In the genomic region with DNA sequence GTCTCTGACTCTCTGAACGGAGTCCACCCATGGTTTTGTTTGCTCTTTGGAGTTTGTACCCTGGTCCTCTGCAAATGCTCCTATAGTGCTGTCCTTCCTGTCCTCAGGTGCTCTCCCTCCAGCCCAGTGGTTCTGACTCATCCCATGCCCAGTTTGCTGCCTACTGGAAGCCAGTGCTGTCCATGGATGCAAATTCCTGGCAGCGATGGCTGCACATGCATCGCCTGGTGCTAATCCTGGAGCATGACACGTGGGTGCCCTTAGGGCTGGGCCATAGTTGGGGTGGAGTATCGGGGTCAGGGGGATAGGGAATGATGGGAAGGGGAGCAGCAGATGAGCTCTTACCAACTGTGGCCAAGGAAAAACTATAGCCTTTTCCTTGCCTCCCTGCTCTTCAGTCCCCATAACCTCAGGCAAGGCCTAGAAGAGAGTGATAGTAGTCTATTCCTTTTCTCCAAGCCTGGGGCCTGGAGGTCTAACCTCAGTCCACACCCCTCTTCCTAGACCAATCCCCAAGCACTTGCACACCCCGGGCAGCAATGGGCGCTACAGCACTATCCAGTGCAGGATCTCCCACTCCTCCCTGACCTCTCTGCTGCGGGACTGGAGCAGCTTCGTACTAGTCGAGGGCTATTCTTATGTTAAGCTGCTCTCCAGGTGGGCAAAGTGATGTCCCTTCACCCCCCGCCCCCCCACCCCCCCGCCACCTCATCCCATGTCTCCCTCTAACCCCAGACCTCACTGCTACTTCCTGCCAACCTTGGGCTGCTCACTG, we compare ENCODE assay signal across 19 cellular contexts. TPM values are rescaled to one million over a fixed set of nuclear protein-coding genes. Genes with fewer than 3 reads are reported as not detected.
A peak's percentile ranks its signal among the peaks of the same experiment; 100 is the strongest.
DNase-seq lines count a peak whose midpoint lies in the region; ATAC-seq and TF ChIP-seq lines count a peak whose summit lies in the region.
"Had no signal": no experiment of that assay in that cellular context is flagged by ENCODE, and none has a peak within 500 bp of the region (broad histone marks: within the 10 kb centered on the region; RNA-seq: fewer than 3 reads in every experiment).

No MANE protein-coding gene starts in this region.

- no peak overlapping the region for H3K4me3 Mint-ChIP-seq in H9
- H3K4me3 Mint-ChIP-seq: B cell; CD4-positive, CD25-positive, alpha-beta regulatory T cell had no signal

- no peak overlapping the region for H4K5ac ChIP-seq in H9 (ENCODE audit: insufficient read length, low read depth, low read length)

- no peaks in the 10 kb centered on the region for H3K79me2 ChIP-seq in H9 (ENCODE audit: insufficient read depth, low read length)
- H3K79me2 ChIP-seq in trophoblast cell (ENCODE audit: control insufficient read depth, insufficient read depth, low read length, poor library complexity) = no peaks in the 10 kb centered on the region

- no peak overlapping the region for H3K4me3 ChIP-seq in RWPE2 (ENCODE audit: severe bottlenecking)
- no peak overlapping the region for H3K4me3 ChIP-seq in iPS DF 6.9 (ENCODE audit: low read length)
- H3K4me3 ChIP-seq in trophoblast cell (ENCODE audit: low read depth, low read length) = no peak overlapping the region
- H3K4me3 ChIP-seq in dorsolateral prefrontal cortex = no peak overlapping the region

- H3K9ac ChIP-seq in H9 (ENCODE audit: extremely low read depth, insufficient read length, low read length) = no peak overlapping the region
- peak overlapping the region; percentile 14 for H3K9ac ChIP-seq in trophoblast cell (ENCODE audit: low read length)

- H4K12ac ChIP-seq in trophoblast cell (ENCODE audit: low read depth, low read length) = no peak overlapping the region

- WGBS in H9 (ENCODE audit: extremely low coverage, insufficient read length, low lambda C conversion rate) = no CpG with 5 or more reads among the region's 12 CpGs
- no CpG with 5 or more reads among the region's 12 CpGs for WGBS in iPS DF 6.9 (ENCODE audit: insufficient coverage, insufficient read length)
- WGBS in trophoblast cell (ENCODE audit: extremely low coverage, insufficient coverage, insufficient read length) = no CpG with 5 or more reads among the region's 12 CpGs

- H2BK15ac ChIP-seq in H9 (ENCODE audit: low read depth, low read length) = no peak overlapping the region

- H2BK5ac ChIP-seq in H9 (ENCODE audit: insufficient read length, low read length) (no peak overlapping the region), trophoblast cell (ENCODE audit: low read depth, low read length, poor library complexity) (no peak overlapping the region)

- H3K4me2 ChIP-seq in H9 (ENCODE audit: insufficient read depth, insufficient read length, low read length) (no peak overlapping the region), trophoblast cell (ENCODE audit: low read length) (no peak overlapping the region)

- no peak overlapping the region for H4K91ac ChIP-seq in H9 (ENCODE audit: insufficient read length, low read depth, low read length)
- no peak overlapping the region for H4K91ac ChIP-seq in trophoblast cell (ENCODE audit: low read depth, low read length)

- H2BK20ac ChIP-seq in H9 (ENCODE audit: low read depth, low read length, poor library complexity, severe bottlenecking) = no peak overlapping the region

- no peak overlapping the region for H3T11ph ChIP-seq in H9 (ENCODE audit: low read length)

- intact Hi-C loops in dorsolateral prefrontal cortex (cut with DNase I) = no loop called here

- H3K4me1 Mint-ChIP-seq in H9 = peaks cover 9 to 10% of the 10 kb centered on the region in 2 experiments
- H3K4me1 Mint-ChIP-seq: B cell had no signal

- no peak overlapping the region for H3K18ac ChIP-seq in H9 (ENCODE audit: insufficient read length, low read depth, low read length)
- H3K18ac ChIP-seq in trophoblast cell (ENCODE audit: low read length) = no peak overlapping the region

- H2BK120ac ChIP-seq in H9 (ENCODE audit: low read depth, low read length, poor library complexity, severe bottlenecking) (no peak overlapping the region), trophoblast cell (ENCODE audit: insufficient read depth, low read length, poor library complexity) (no peak overlapping the region)

- 0 out of 7 replicates have a peak overlapping the region, but pooled peaks of 1 of the 3 experiments have one; percentile 17 for H3K27ac Mint-ChIP-seq in H9
- H3K27ac Mint-ChIP-seq: B cell had no signal

- no peaks in the 10 kb centered on the region for H3K9me3 ChIP-seq in H9 (ENCODE audit: control insufficient read depth, low read depth, low read length)
- H3K9me3 ChIP-seq in RWPE2 (ENCODE audit: severe bottlenecking) = no peaks in the 10 kb centered on the region
- H3K9me3 ChIP-seq in iPS DF 6.9 (ENCODE audit: control insufficient read depth, insufficient read depth, low read length) = no peaks in the 10 kb centered on the region
- H3K9me3 ChIP-seq in trophoblast cell (ENCODE audit: insufficient read depth, low read depth, low read length) = no peaks in the 10 kb centered on the region
- H3K9me3 ChIP-seq: Caco-2 had no signal

- H3K4ac ChIP-seq in H9 (ENCODE audit: low read depth, low read length) = no peak overlapping the region
- no peak overlapping the region for H3K4ac ChIP-seq in trophoblast cell (ENCODE audit: low read depth, low read length)

- H3K36me3 ChIP-seq in RWPE2 (ENCODE audit: low read depth) = peaks cover 88% of the 10 kb centered on the region
- H3K36me3 ChIP-seq in iPS DF 6.9 (ENCODE audit: control insufficient read depth, insufficient read depth, low read length) = peaks cover 17% of the 10 kb centered on the region
- H3K36me3 ChIP-seq in trophoblast cell (ENCODE audit: control insufficient read depth in 1 of 2, insufficient read depth in 2 of 2, low read length in 2 of 2) = peaks cover 82 to 87% of the 10 kb centered on the region in 2 experiments

- H2AK5ac ChIP-seq in H9 (ENCODE audit: insufficient read length, low read length) = no peak overlapping the region
- no peak overlapping the region for H2AK5ac ChIP-seq in trophoblast cell (ENCODE audit: low read length)

- TF ChIP-seq POLR2A in GM18505 (IDR thresholded peaks at IDR 0.05; ENCODE audit: borderline replicate concordance, extremely low read depth, insufficient read depth, insufficient read length) = no peak

- H3K4me1 ChIP-seq in H9 (ENCODE audit: insufficient read depth, low read length) (no peaks in the 10 kb centered on the region; the same call in 1 of the 2 replicates), RWPE2 (ENCODE audit: insufficient read depth, poor library complexity, severe bottlenecking) (peaks cover 5% of the 10 kb centered on the region), iPS DF 6.9 (ENCODE audit: control insufficient read depth, insufficient read depth, low read length) (peaks cover 3% of the 10 kb centered on the region; the same call in 1 of the 2 replicates), trophoblast cell (ENCODE audit: control insufficient read depth in 1 of 2, insufficient read depth in 2 of 2, low read length in 2 of 2) (no peaks in the 10 kb centered on the region)
- H3K4me1 ChIP-seq: Caco-2 had no signal

- H3K27ac ChIP-seq in H9 (ENCODE audit: insufficient read length, low read depth, low read length) (no peak overlapping the region), RWPE2 (ENCODE audit: poor library complexity, severe bottlenecking) (peak overlapping the region; percentile 87), iPS DF 6.9 (ENCODE audit: low read length) (no peak overlapping the region), trophoblast cell (ENCODE audit: low read depth, low read length) (no peak overlapping the region), dorsolateral prefrontal cortex (no peak overlapping the region)

- H3K56ac ChIP-seq in H9 (ENCODE audit: insufficient read length, low read depth, low read length) = no peak overlapping the region

- no peaks in the 10 kb centered on the region for H3K23me2 ChIP-seq in H9 (ENCODE audit: insufficient read length, low read depth, low read length, poor library complexity, severe bottlenecking)

- DNase-seq in H9 (peak; percentile 64), RWPE2 (ENCODE audit: low spot score) (no peak), iPS DF 6.9 (ENCODE audit: low read depth, low spot score) (peak; percentile 16), trophoblast cell (no peak), dorsolateral prefrontal cortex (no peak)
- DNase-seq: Caco-2; CD4-positive, CD25-positive, alpha-beta regulatory T cell; EL; HCEC 1CT; KBM-7; MV-4-11; NCI-H1417 treated with DMSO at 0.1 percent for 48 hours; NCI-H1930; NCI-H2171 treated with DMSO at 0.1 percent for 48 hours; NCI-H446 treated with DMSO at 0.1 percent for 48 hours; NK-92 treated with Interleukin-12 subunit alpha and Interleukin-12 subunit beta, amount 100 ng/mL, for 24 hours had no signal

- peak; percentile 33; the same call in 2 of the 3 replicates for TF ChIP-seq CTCF in H9 (conservative IDR thresholded peaks at IDR 0.05)
- no peak for TF ChIP-seq CTCF in RWPE2 (IDR thresholded peaks at IDR 0.05; ENCODE audit: poor library complexity, severe bottlenecking)
- TF ChIP-seq CTCF in dorsolateral prefrontal cortex (IDR thresholded peaks at IDR 0.05 in 54 of 56, conservative IDR thresholded peaks at IDR 0.05 in 2 of 56; ENCODE audit: low read depth in 1 of 56, partially characterized antibody in 56 of 56) = no peak

- no peak for ATAC-seq in RWPE2 (ENCODE audit: low read depth)
- ATAC-seq in HG03432 (IDR thresholded peaks at IDR 0.05; ENCODE audit: unreplicated experiment) = no peak
- no peak for ATAC-seq in GM18505 (IDR thresholded peaks at IDR 0.05; ENCODE audit: unreplicated experiment)

- H2AFZ ChIP-seq in H9 (ENCODE audit: low read length) = no peak overlapping the region
- no peak overlapping the region for H2AFZ ChIP-seq in trophoblast cell (ENCODE audit: insufficient read depth, low read length, poor library complexity)

- H2BK12ac ChIP-seq in H9 (ENCODE audit: insufficient read length, low read depth, low read length) (no peak overlapping the region), trophoblast cell (ENCODE audit: low read length) (no peak overlapping the region)

- H4K20me1 ChIP-seq in H9 (ENCODE audit: control insufficient read depth, insufficient read depth, insufficient read length) = no peaks in the 10 kb centered on the region

- H3K9me3 Mint-ChIP-seq in H9 = no peaks in the 10 kb centered on the region

- H4K8ac ChIP-seq in H9 (replicated peaks; ENCODE audit: insufficient read length, low read depth, low read length) = no peak overlapping the region
- no peak overlapping the region for H4K8ac ChIP-seq in trophoblast cell (ENCODE audit: low read depth, low read length)

- H3K27me3 ChIP-seq in H9 (ENCODE audit: insufficient read depth, low read length) = no peaks in the 10 kb centered on the region
- H3K27me3 ChIP-seq in RWPE2 (ENCODE audit: insufficient read depth, poor library complexity, severe bottlenecking) = no peaks in the 10 kb centered on the region
- no peaks in the 10 kb centered on the region for H3K27me3 ChIP-seq in iPS DF 6.9 (ENCODE audit: control insufficient read depth, insufficient read depth, low read length)
- H3K27me3 ChIP-seq in trophoblast cell (ENCODE audit: insufficient read depth, low read length) = no peaks in the 10 kb centered on the region
- no peaks in the 10 kb centered on the region for H3K27me3 ChIP-seq in dorsolateral prefrontal cortex

- H3K23ac ChIP-seq in H9 (ENCODE audit: insufficient read length, low read depth, low read length) = no peak overlapping the region
- no peak overlapping the region for H3K23ac ChIP-seq in trophoblast cell (ENCODE audit: low read length)

- H3K14ac ChIP-seq in H9 (ENCODE audit: insufficient read depth, low read length) (no peak overlapping the region), trophoblast cell (ENCODE audit: low read length) (no peak overlapping the region)

- H3K36me3 Mint-ChIP-seq in H9 (ENCODE audit: insufficient read depth in 1 of 3, low read depth in 3 of 3) = peaks cover 9 to 58% (median 36%) of the 10 kb centered on the region in 3 experiments; a peak in 6 of 7 replicates

- H3K27me3 Mint-ChIP-seq in H9 (ENCODE audit: low read depth) = no peaks in the 10 kb centered on the region
- H3K27me3 Mint-ChIP-seq: B cell; CD4-positive, CD25-positive, alpha-beta regulatory T cell had no signal

- H3K79me1 ChIP-seq in H9 (ENCODE audit: insufficient read depth, low read depth, low read length, poor library complexity, severe bottlenecking) (no peaks in the 10 kb centered on the region), trophoblast cell (ENCODE audit: low read length) (no peaks in the 10 kb centered on the region)

RNA-seq across cellular contexts. Expression of a gene that starts 31.6 kb away (rescaled TPM):
- total RNA-seq in H9 (2021) = 15.1 and 16.1 TPM in 2 replicates
- polyA plus RNA-seq in trophoblast cell (2013) = 23.9 and 24.7 TPM in 2 replicates
- total RNA-seq in dorsolateral prefrontal cortex = 10 to 100 TPM; 19.3 to 50.2 (median 31.1) TPM

RNA-seq across cellular contexts. Expression of a gene that starts 32.5 kb away (rescaled TPM):
- 14.8 and 16.8 TPM in 2 replicates for total RNA-seq in H9 (2021)
- polyA plus RNA-seq in trophoblast cell (2013) = 8.0 and 9.5 TPM in 2 replicates
- 100 to 1,000 TPM in 19 of 120 experiments, 10 to 100 TPM in 101; 48.6 to 133 (median 84.0) TPM for total RNA-seq in dorsolateral prefrontal cortex

RNA-seq across cellular contexts. Expression of a gene that starts 32.6 kb away (rescaled TPM):
- 19.1 and 23.0 TPM in 2 replicates for total RNA-seq in H9 (2021)
- polyA plus RNA-seq in trophoblast cell (2013) = 41.5 and 42.1 TPM in 2 replicates
- total RNA-seq in dorsolateral prefrontal cortex = 10 to 100 TPM; 24.8 to 43.7 (median 34.9) TPM

RNA-seq across cellular contexts. Expression of a gene that starts 54.4 kb away (rescaled TPM):
- total RNA-seq in H9 (2021) (20.7 and 21.6 TPM in 2 replicates), dorsolateral prefrontal cortex (100 to 1,000 TPM in 29 of 120 experiments, 10 to 100 TPM in 91; 27.1 to 291 (median 70.1) TPM)
- 85.2 and 91.6 TPM in 2 replicates for polyA plus RNA-seq in trophoblast cell (2013)

Comparison
In these comparisons a context has a peak if more than half of its experiments do, and no peak if none do; other contexts are left out.
1. DNase-seq: peak in H9 (single experiment) and iPS DF 6.9 (single experiment); none in RWPE2 (single experiment), trophoblast cell (0 of 2) and dorsolateral prefrontal cortex (0 of 10).